ENCODE assay signal across 24 cellular contexts in genomic region chr3:170428095-170428494, GRCh38. TPM values are rescaled to one million over a fixed set of nuclear protein-coding genes. Genes with fewer than 3 reads are reported as not detected.
"Had no signal": no experiment of that assay in that cellular context is flagged by ENCODE, and none has a peak within 500 bp of the region (broad histone marks: within the 10 kb centered on the region; RNA-seq: fewer than 3 reads in every experiment).

No MANE protein-coding gene starts in this region.

- H3K27ac ChIP-seq: esophagus muscularis mucosa, gastrocnemius medialis, parathyroid adenoma, uterus, VCaP had no signal

- H3K9me3 Mint-ChIP-seq: activated CD4-positive, alpha-beta T cell treated with anti-CD3 and anti-CD28 coated beads, Interleukin-2, amount 10 ng/mL, durations not matched to agents 24 days and 14 days; activated CD8-positive, alpha-beta T cell treated with anti-CD3 and anti-CD28 coated beads for 36 hours; activated naive CD8-positive, alpha-beta T cell treated with anti-CD3 and anti-CD28 coated beads, Interleukin-2, amount 50 U/mL, for 24 hours; stimulated activated naive CD8-positive, alpha-beta T cell treated with anti-CD3 and anti-CD28 coated beads, Interleukin-15, Interleukin-2, amounts not matched to agents 100 ng/mL and 50 ng/mL, for 24 hours had no signal

- DNase-seq: activated CD4-positive, alpha-beta T cell treated with anti-CD3 and anti-CD28 coated beads, Interleukin-2, amount 10 ng/mL, durations not matched to agents 24 days and 14 days; activated CD8-positive, alpha-beta memory T cell treated with anti-CD3 and anti-CD28 coated beads, Interleukin-2, amount 10 ng/mL, durations not matched to agents 7 days and 5 days; activated CD8-positive, alpha-beta T cell treated with anti-CD3 and anti-CD28 coated beads for 36 hours; activated gamma-delta T cell; activated naive CD4-positive, alpha-beta T cell treated with anti-CD3 and anti-CD28 coated beads, Interleukin-2, amount 50 U/mL, for 16 hours; activated naive CD8-positive, alpha-beta T cell treated with anti-CD3 and anti-CD28 coated beads, Interleukin-2, amount 50 U/mL, for 24 hours; activated T-cell treated with anti-CD3 and anti-CD28 coated beads for 4 hours; anterior cingulate cortex; caudate nucleus; gastrocnemius medialis; hippocampal formation; left ventricle myocardium superior; mammary epithelial cell; right cardiac atrium; stimulated activated CD4-positive, alpha-beta T cell treated with anti-CD3 and anti-CD28 coated beads, Interleukin-12 subunit alpha, Interleukin-12 subunit beta, amount 100 ng/mL, for 4 hours; uterus had no signal

- H3K4me3 ChIP-seq: esophagus muscularis mucosa, gastrocnemius medialis, tibial nerve, uterus had no signal

- H3K79me2 ChIP-seq: parathyroid adenoma had no signal

- H3K27ac Mint-ChIP-seq: activated CD4-positive, alpha-beta T cell treated with anti-CD3 and anti-CD28 coated beads, Interleukin-2, amount 10 ng/mL, durations not matched to agents 24 days and 14 days; activated CD8-positive, alpha-beta memory T cell treated with anti-CD3 and anti-CD28 coated beads, Interleukin-2, amount 10 ng/mL, durations not matched to agents 7 days and 5 days; activated CD8-positive, alpha-beta T cell treated with anti-CD3 and anti-CD28 coated beads for 36 hours; activated naive CD8-positive, alpha-beta T cell treated with anti-CD3 and anti-CD28 coated beads, Interleukin-2, amount 50 U/mL, for 24 hours; stimulated activated naive CD8-positive, alpha-beta T cell treated with anti-CD3 and anti-CD28 coated beads, Interleukin-15, Interleukin-2, amounts not matched to agents 100 ng/mL and 50 ng/mL, for 24 hours had no signal

- H3K27me3 ChIP-seq: gastrocnemius medialis, tibial nerve, uterus had no signal

- H3K36me3 Mint-ChIP-seq: brain had no signal

- H3K4me1 ChIP-seq: esophagus muscularis mucosa, gastrocnemius medialis, parathyroid adenoma, uterus had no signal

- H3K9me3 ChIP-seq: esophagus muscularis mucosa, gastrocnemius medialis, tibial nerve, uterus had no signal

- H3K4me3 Mint-ChIP-seq: activated CD4-positive, alpha-beta T cell treated with anti-CD3 and anti-CD28 coated beads, Interleukin-2, amount 10 ng/mL, durations not matched to agents 24 days and 14 days; activated CD8-positive, alpha-beta memory T cell treated with anti-CD3 and anti-CD28 coated beads, Interleukin-2, amount 10 ng/mL, durations not matched to agents 7 days and 5 days; activated CD8-positive, alpha-beta T cell treated with anti-CD3 and anti-CD28 coated beads for 36 hours; activated naive CD8-positive, alpha-beta T cell treated with anti-CD3 and anti-CD28 coated beads, Interleukin-2, amount 50 U/mL, for 24 hours; brain; stimulated activated naive CD8-positive, alpha-beta T cell treated with anti-CD3 and anti-CD28 coated beads, Interleukin-15, Interleukin-2, amounts not matched to agents 100 ng/mL and 50 ng/mL, for 24 hours had no signal

- H2AFZ ChIP-seq: parathyroid adenoma had no signal

- ATAC-seq: activated CD4-positive, CD25-positive, alpha-beta regulatory T cell treated with anti-CD3 and anti-CD28 coated beads, Interleukin-2, amount 50 U/mL, for 24 hours; activated CD8-positive, alpha-beta memory T cell treated with anti-CD3 and anti-CD28 coated beads, Interleukin-2, amount 10 ng/mL, durations not matched to agents 7 days and 5 days; activated CD8-positive, alpha-beta T cell treated with anti-CD3 and anti-CD28 coated beads for 36 hours; activated naive CD8-positive, alpha-beta T cell treated with anti-CD3 and anti-CD28 coated beads, Interleukin-2, amount 50 U/mL, for 24 hours; gastrocnemius medialis; left ventricle myocardium superior; right cardiac atrium had no signal

- H3K36me3 ChIP-seq: esophagus muscularis mucosa, gastrocnemius medialis, uterus had no signal

- H3K27me3 Mint-ChIP-seq: brain had no signal

- H3K9ac ChIP-seq: parathyroid adenoma had no signal

RNA-seq across cellular contexts. Expression of gene CLDN11, which starts 9.4 kb away (rescaled TPM):
- total RNA-seq: activated CD4-positive, alpha-beta T cell treated with anti-CD3 and anti-CD28 coated beads, Interleukin-2, amount 10 ng/mL, durations not matched to agents 24 days and 14 days; activated CD8-positive, alpha-beta T cell treated with anti-CD3 and anti-CD28 coated beads for 36 hours; T-helper 2 cell treated with Interferon-gamma antibody and Interleukin-4, amounts not matched to agents 100 ng/mL and 5 ng/mL, for 36 hours had no signal
